Comparison of ENCODE assay signal across 17 cellular contexts in the genomic region with DNA sequence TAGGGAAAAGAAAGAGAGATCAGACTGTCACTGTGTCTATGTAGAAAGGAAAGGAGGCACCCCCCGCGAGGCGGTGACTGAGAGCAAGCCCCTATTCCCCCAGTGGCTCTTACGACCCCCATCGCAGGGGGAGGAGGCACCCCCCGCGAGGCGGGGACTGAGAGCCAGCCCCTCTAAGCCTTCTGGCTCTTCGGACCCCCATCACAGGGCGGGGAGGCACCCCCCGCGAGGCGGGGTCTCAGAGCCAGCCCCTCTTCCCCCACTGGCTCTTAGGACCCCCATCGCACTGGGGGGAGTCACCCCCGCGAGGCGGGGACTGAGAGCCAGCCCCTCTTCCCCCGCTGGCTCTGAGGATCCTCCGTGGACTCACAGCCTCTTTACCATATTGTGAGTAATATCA. TPM values are rescaled to one million over a fixed set of nuclear protein-coding genes. Genes with fewer than 3 reads are reported as not detected.
"Had no signal": no experiment of that assay in that cellular context is flagged by ENCODE, and none has a peak within 500 bp of the region (broad histone marks: within the 10 kb centered on the region; RNA-seq: fewer than 3 reads in every experiment).

No MANE protein-coding gene starts in this region.

RNA-seq across cellular contexts. Expression of a gene that starts 23.9 kb away (rescaled TPM):
- total RNA-seq: epithelial cell of proximal tubule, fibroblast of lung, fibroblast of villous mesenchyme, foreskin keratinocyte, gastroesophageal sphincter, heart left ventricle, hepatocyte, kidney epithelial cell, left ventricle myocardium superior, lower leg skin, lower lobe of right lung, lung microvascular endothelial cell, mesenteric fat pad, mesothelial cell of epicardium, mucosa of descending colon had no signal
- polyA plus RNA-seq: endothelial cell of umbilical vein, fibroblast of lung, heart left ventricle, hepatocyte, immature natural killer cell had no signal
